30 cellular contexts compared by ENCODE assay signal in genomic region chr12:28065374-28065773, GRCh38.
DNase-seq lines count a peak whose midpoint lies in the region; ATAC-seq, FAIRE-seq and TF ChIP-seq lines count a peak whose summit lies in the region.
"Had no signal": no experiment of that assay in that cellular context is flagged by ENCODE, and none has a peak within 500 bp of the region (broad histone marks: within the 10 kb centered on the region; RNA-seq: fewer than 3 reads in every experiment).

No MANE protein-coding gene starts in this region.

- ATAC-seq in activated CD4-positive, CD25-positive, alpha-beta regulatory T cell treated with anti-CD3 and anti-CD28 coated beads, Interleukin-2, amount 50 U/mL, for 24 hours, result peak; percentile 68 to 80

- no peak overlapping the region for H2AFZ ChIP-seq in OCI-LY3 (ENCODE audit: low read depth, low read length)
- H2AFZ ChIP-seq: GM23248 had no signal

- peak overlapping the region; percentile 38 for H3K27ac Mint-ChIP-seq in mesothelial cell of epicardium
- H3K27ac Mint-ChIP-seq in CD4-positive, alpha-beta memory T cell, result no peak overlapping the region
- H3K27ac Mint-ChIP-seq: activated CD4-positive, alpha-beta T cell treated with anti-CD3 and anti-CD28 coated beads, Interleukin-2, amount 10 ng/mL, durations not matched to agents 7 days and 5 days; nephron progenitor cell; T-helper 2 cell treated with Interferon-gamma antibody and Interleukin-4, amounts not matched to agents 5 μg/mL and 100 μg/mL, for 36 hours had no signal

- peak overlapping the region; percentile 52 for H3K4me3 ChIP-seq in OCI-LY3 (ENCODE audit: low read length)
- no peak overlapping the region for H3K4me3 ChIP-seq in CD4-positive, alpha-beta memory T cell (ENCODE audit: low read length in 2 of 2)
- no peak overlapping the region for H3K4me3 ChIP-seq in brain microvascular endothelial cell (ENCODE audit: low read depth, low read length)
- H3K4me3 ChIP-seq: GM23248, ovary had no signal

- peaks cover 35% of the 10 kb centered on the region for H3K4me1 ChIP-seq in OCI-LY3 (ENCODE audit: low read length)
- no peaks in the 10 kb centered on the region for H3K4me1 ChIP-seq in CD4-positive, alpha-beta memory T cell (ENCODE audit: insufficient read depth, low read length)

- H3K9ac ChIP-seq in OCI-LY3 (ENCODE audit: low read length), result no peak overlapping the region
- H3K9ac ChIP-seq: GM23248 had no signal

- H3K27ac ChIP-seq in OCI-LY3 (ENCODE audit: low read length) (peak overlapping the region; percentile 42), brain microvascular endothelial cell (no peak overlapping the region)
- no peak overlapping the region for H3K27ac ChIP-seq in CD4-positive, alpha-beta memory T cell (ENCODE audit: low read depth, low read length)
- H3K27ac ChIP-seq: 22Rv1, C4-2B, GM23248, ovary had no signal

- H3K9me3 Mint-ChIP-seq in mesothelial cell of epicardium, result peaks cover 20% of the 10 kb centered on the region
- peaks cover 0 to 2% (median 0%) of the 10 kb centered on the region in 8 donors for H3K9me3 Mint-ChIP-seq in CD4-positive, alpha-beta memory T cell
- H3K9me3 Mint-ChIP-seq: activated CD4-positive, alpha-beta T cell treated with anti-CD3 and anti-CD28 coated beads, Interleukin-2, amount 10 ng/mL, durations not matched to agents 7 days and 5 days; nephron progenitor cell; T-helper 2 cell treated with Interferon-gamma antibody and Interleukin-4, amounts not matched to agents 5 μg/mL and 100 μg/mL, for 36 hours had no signal

- intact Hi-C loops in CD4-positive, alpha-beta memory T cell (cut with micrococcal nuclease), result no loop called here

- peak overlapping the region; percentile 64 for H3K4me2 ChIP-seq in OCI-LY3 (ENCODE audit: low read length)

- no peaks in the 10 kb centered on the region for H4K20me1 ChIP-seq in OCI-LY3 (ENCODE audit: insufficient read depth, low read length)

- H3K36me3 Mint-ChIP-seq in mesothelial cell of epicardium, result peaks cover 13% of the 10 kb centered on the region
- H3K36me3 Mint-ChIP-seq in CD4-positive, alpha-beta memory T cell, result no peaks in the 10 kb centered on the region

- no peak for DNase-seq in activated CD4-positive, CD25-positive, alpha-beta regulatory T cell treated with anti-CD3 and anti-CD28 coated beads, Interleukin-2, amount 50 U/mL, for 72 hours
- DNase-seq in GM18507 (ENCODE audit: extremely low spot score, insufficient read length, low read depth) (no peak), mesothelial cell of epicardium (ENCODE audit: low spot score in 2 of 2, unreplicated experiment in 2 of 2) (no peak), brain microvascular endothelial cell (no peak)
- DNase-seq in CD4-positive, alpha-beta memory T cell, result no peak
- no peak for DNase-seq in stimulated activated CD4-positive, alpha-beta T cell treated with anti-CD3 and anti-CD28 coated beads, Interleukin-4, amount 100 ng/mL, for 1 hour
- DNase-seq: activated CD4-positive, alpha-beta T cell treated with anti-CD3 and anti-CD28 coated beads, Interleukin-2, amount 10 ng/mL, durations not matched to agents 7 days and 5 days; amygdala; DND-41; effector memory CD4-positive, alpha-beta T cell; erythroblast; foreskin melanocyte; GM23248; IMR-90; NCI-H1048; NCI-H1694 treated with DMSO at 0.1 percent for 48 hours; NCI-H2171 treated with DMSO at 0.1 percent for 48 hours; NCI-H524 treated with DMSO at 0.1 percent for 48 hours; nephron progenitor cell; NK-92 treated with Interleukin-12 subunit alpha and Interleukin-12 subunit beta, amount 100 ng/mL, for 24 hours; ovary; Right ventricle myocardium superior; stimulated activated CD4-positive, alpha-beta T cell treated with anti-CD3 and anti-CD28 coated beads, Interleukin-2, amount 100 ng/mL, for 24 hours; substantia nigra had no signal

- CTCF ChIA-PET in CD4-positive, alpha-beta memory T cell (lab: Charles Lee; ENCODE audit: partially characterized antibody), result no interaction called here

- no peaks in the 10 kb centered on the region for H3K79me2 ChIP-seq in OCI-LY3 (ENCODE audit: low read length)

- H3K27me3 ChIP-seq in OCI-LY3 (ENCODE audit: low read depth, low read length) (no peaks in the 10 kb centered on the region), brain microvascular endothelial cell (replicated peaks) (no peaks in the 10 kb centered on the region)
- no peaks in the 10 kb centered on the region for H3K27me3 ChIP-seq in CD4-positive, alpha-beta memory T cell (ENCODE audit: insufficient read depth, low read length)
- H3K27me3 ChIP-seq: ovary had no signal

- no peaks in the 10 kb centered on the region for H3K27me3 Mint-ChIP-seq in mesothelial cell of epicardium (ENCODE audit: low read depth)
- H3K27me3 Mint-ChIP-seq in CD4-positive, alpha-beta memory T cell, result no peaks in the 10 kb centered on the region
- H3K27me3 Mint-ChIP-seq: activated CD4-positive, alpha-beta T cell treated with anti-CD3 and anti-CD28 coated beads, Interleukin-2, amount 10 ng/mL, durations not matched to agents 7 days and 5 days had no signal

- in situ Hi-C loops in brain microvascular endothelial cell (cut with HindIII; ENCODE audit: low pct_ligation_motif_present, low sequenced_read_pairs), result no loop called here

- H3K4me1 Mint-ChIP-seq in mesothelial cell of epicardium, result peaks cover 51% of the 10 kb centered on the region
- peaks cover 0 to 2% (median 0%) of the 10 kb centered on the region in 4 donors for H3K4me1 Mint-ChIP-seq in CD4-positive, alpha-beta memory T cell
- H3K4me1 Mint-ChIP-seq: activated CD4-positive, alpha-beta T cell treated with anti-CD3 and anti-CD28 coated beads, Interleukin-2, amount 10 ng/mL, durations not matched to agents 7 days and 5 days had no signal

- H3K4me3 Mint-ChIP-seq in mesothelial cell of epicardium, result no peak overlapping the region
- no peak overlapping the region for H3K4me3 Mint-ChIP-seq in CD4-positive, alpha-beta memory T cell
- H3K4me3 Mint-ChIP-seq: activated CD4-positive, alpha-beta T cell treated with anti-CD3 and anti-CD28 coated beads, Interleukin-2, amount 10 ng/mL, durations not matched to agents 7 days and 5 days; nephron progenitor cell; T-helper 2 cell treated with Interferon-gamma antibody and Interleukin-4, amounts not matched to agents 5 μg/mL and 100 μg/mL, for 36 hours had no signal

- POLR2A ChIA-PET in CD4-positive, alpha-beta memory T cell (lab: Charles Lee; ENCODE audit: partially characterized antibody), result no interaction called here

- FAIRE-seq in GM18507 (lab: Jason Lieb, UNC), result peak; percentile 9
- FAIRE-seq: colon had no signal

- no peaks in the 10 kb centered on the region for H3K36me3 ChIP-seq in OCI-LY3 (replicated peaks; ENCODE audit: low read depth, low read length)
- H3K36me3 ChIP-seq in CD4-positive, alpha-beta memory T cell (ENCODE audit: insufficient read depth, low read length), result no peaks in the 10 kb centered on the region
- no peaks in the 10 kb centered on the region for H3K36me3 ChIP-seq in brain microvascular endothelial cell (replicated peaks)
- H3K36me3 ChIP-seq: ovary had no signal

- peaks cover under 1% of the 10 kb centered on the region; the same call in 1 of the 2 replicates for H3K9me3 ChIP-seq in OCI-LY3 (ENCODE audit: insufficient read depth, low read length)
- no peaks in the 10 kb centered on the region for H3K9me3 ChIP-seq in CD4-positive, alpha-beta memory T cell (ENCODE audit: control insufficient read depth in 1 of 2, low read length in 2 of 2)
- H3K9me3 ChIP-seq: ovary had no signal

- TF ChIP-seq CTCF in OCI-LY3 (IDR thresholded peaks at IDR 0.05; ENCODE audit: low read depth, low read length) (no peak), mesothelial cell of epicardium (IDR thresholded peaks at IDR 0.05; ENCODE audit: unreplicated experiment) (no peak), brain microvascular endothelial cell (IDR thresholded peaks at IDR 0.05; ENCODE audit: low read depth, low read length, missing control alignments) (no peak)
